In the genomic region with DNA sequence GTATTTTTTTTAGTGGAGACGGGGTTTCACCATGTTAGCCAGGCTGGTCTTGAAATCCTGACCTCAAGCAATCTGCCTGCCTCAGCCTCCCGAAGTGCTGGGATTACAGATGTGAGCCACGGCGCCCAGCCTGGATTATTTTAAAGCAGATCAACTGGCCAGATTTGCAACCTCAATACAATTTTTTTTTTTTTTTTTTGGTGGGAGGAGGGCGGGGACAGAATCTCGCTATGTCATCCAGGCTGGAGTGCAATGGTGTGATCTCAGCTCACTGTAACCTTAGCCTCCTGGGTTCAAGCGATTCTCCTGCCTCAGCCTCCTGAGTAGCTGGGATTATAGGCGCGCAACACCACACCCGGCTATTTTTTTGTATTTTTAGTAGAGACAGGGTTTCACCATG, we compare ENCODE assay signal across 2 cellular contexts. TPM values are rescaled to one million over a fixed set of nuclear protein-coding genes. Genes with fewer than 3 reads are reported as not detected.
"Had no signal": no experiment of that assay in that cellular context is flagged by ENCODE, and none has a peak within 500 bp of the region (broad histone marks: within the 10 kb centered on the region; RNA-seq: fewer than 3 reads in every experiment).

No MANE protein-coding gene starts in this region.

RNA-seq across cellular contexts. Expression of a gene that starts 54.5 kb away (rescaled TPM):
- total RNA-seq: H7, H9 had no signal
